In the genomic region with DNA sequence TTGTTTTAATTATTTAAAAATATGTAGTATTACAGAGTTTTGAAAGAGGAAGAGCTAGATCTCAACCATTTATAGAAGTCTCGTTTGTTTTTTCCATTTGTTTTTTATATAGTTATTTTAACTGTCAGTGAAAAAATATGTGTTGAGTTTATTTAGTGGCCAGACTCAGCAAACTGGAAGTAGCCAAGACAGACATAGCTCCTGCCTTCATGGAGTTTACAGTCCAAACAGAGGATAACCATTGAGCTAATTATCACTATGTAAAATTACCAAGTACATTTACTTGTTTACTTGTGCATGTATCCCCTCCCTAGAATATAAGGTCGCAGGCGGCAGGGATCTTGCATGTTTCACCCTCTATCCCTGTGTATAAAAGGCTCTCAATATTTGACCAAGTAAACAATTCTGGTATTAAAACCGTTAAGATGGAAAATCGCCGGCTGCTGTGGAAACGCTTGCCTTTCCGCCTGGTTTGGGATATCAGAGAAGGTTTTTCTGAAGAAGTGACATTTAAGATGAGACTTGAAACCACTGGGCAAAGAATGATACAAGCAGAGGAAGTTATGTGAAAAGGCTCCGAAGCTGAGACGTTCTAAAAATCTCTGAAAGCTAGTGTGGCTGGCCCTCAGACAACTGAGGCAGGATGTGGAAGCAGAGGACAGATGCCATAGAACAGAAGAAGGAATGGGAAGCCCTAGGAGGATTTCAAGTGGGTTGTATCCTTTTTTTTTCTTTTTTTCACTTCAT, we compare ENCODE assay signal across 8 cellular contexts. TPM values are rescaled to one million over a fixed set of nuclear protein-coding genes. Genes with fewer than 3 reads are reported as not detected.
DNase-seq lines count a peak whose midpoint lies in the region; ATAC-seq and TF ChIP-seq lines count a peak whose summit lies in the region.

No MANE protein-coding gene starts in this region.

- no peak for DNase-seq in activated T-cell treated with anti-CD3 and anti-CD28 coated beads, Interleukin-2, amount 50 U/mL, for 24 hours
- DNase-seq in activated T-cell treated with anti-CD3 and anti-CD28 coated beads for 4 hours, result no peak
- no peak for DNase-seq in activated T-helper 1 cell treated with anti-CD3 and anti-CD28 coated beads, Interleukin-12 subunit alpha, Interleukin-12 subunit beta, Interleukin-2, Interleukin-4 antibody, amounts not matched to agents 30 ng/mL and 10 ng/mL and 1 ng/mL, durations not matched to agents 14 hours and 24 hours and 36 hours (ENCODE audit: low spot score)
- no peak for DNase-seq in left lung
- no peak for DNase-seq in caudate nucleus (lab: John Stamatoyannopoulos, UW)
- DNase-seq in SW 1271 (lab: John Stamatoyannopoulos, UW), result no peak
- DNase-seq in DMS53 (lab: John Stamatoyannopoulos, UW), result no peak

- H3K27me3 ChIP-seq in left lung, result no peaks in the 10 kb centered on the region
- no peaks in the 10 kb centered on the region for H3K27me3 ChIP-seq in thymus (ENCODE audit: control insufficient read depth, insufficient read depth)

- no peak overlapping the region for H3K4me3 Mint-ChIP-seq in activated T-cell treated with anti-CD3 and anti-CD28 coated beads, Interleukin-2, amount 50 U/mL, for 24 hours
- peak overlapping the region; percentile 96 for H3K4me3 Mint-ChIP-seq in activated T-helper 1 cell treated with anti-CD3 and anti-CD28 coated beads, Interleukin-12 subunit alpha, Interleukin-12 subunit beta, Interleukin-2, Interleukin-4 antibody, amounts not matched to agents 30 ng/mL and 10 ng/mL and 1 ng/mL, durations not matched to agents 14 hours and 24 hours and 36 hours

- no peak for ATAC-seq in left lung

- H3K4me3 ChIP-seq in left lung (peak overlapping the region; percentile 72 to 78), thymus (ENCODE audit: low read length) (peak overlapping the region; percentile 99)

- no peaks in the 10 kb centered on the region for H3K9me3 Mint-ChIP-seq in activated T-cell treated with anti-CD3 and anti-CD28 coated beads, Interleukin-2, amount 50 U/mL, for 24 hours
- no peaks in the 10 kb centered on the region for H3K9me3 Mint-ChIP-seq in activated T-helper 1 cell treated with anti-CD3 and anti-CD28 coated beads, Interleukin-12 subunit alpha, Interleukin-12 subunit beta, Interleukin-2, Interleukin-4 antibody, amounts not matched to agents 30 ng/mL and 10 ng/mL and 1 ng/mL, durations not matched to agents 14 hours and 24 hours and 36 hours

- peaks cover 10% of the 10 kb centered on the region for H3K36me3 Mint-ChIP-seq in activated T-cell treated with anti-CD3 and anti-CD28 coated beads, Interleukin-2, amount 50 U/mL, for 24 hours (ENCODE audit: low read depth)
- H3K36me3 Mint-ChIP-seq in activated T-helper 1 cell treated with anti-CD3 and anti-CD28 coated beads, Interleukin-12 subunit alpha, Interleukin-12 subunit beta, Interleukin-2, Interleukin-4 antibody, amounts not matched to agents 30 ng/mL and 10 ng/mL and 1 ng/mL, durations not matched to agents 14 hours and 24 hours and 36 hours (ENCODE audit: low read depth), result peaks cover 2% of the 10 kb centered on the region

- 77% methylated on average over 10 of the region's 10 CpGs for WGBS in thymus

- H3K4me1 Mint-ChIP-seq in activated T-cell treated with anti-CD3 and anti-CD28 coated beads, Interleukin-2, amount 50 U/mL, for 24 hours (ENCODE audit: low read depth), result peaks cover 47% of the 10 kb centered on the region
- peaks cover 36% of the 10 kb centered on the region for H3K4me1 Mint-ChIP-seq in activated T-helper 1 cell treated with anti-CD3 and anti-CD28 coated beads, Interleukin-12 subunit alpha, Interleukin-12 subunit beta, Interleukin-2, Interleukin-4 antibody, amounts not matched to agents 30 ng/mL and 10 ng/mL and 1 ng/mL, durations not matched to agents 14 hours and 24 hours and 36 hours (ENCODE audit: low read depth)

- TF ChIP-seq CTCF in left lung (IDR thresholded peaks at IDR 0.05), result no peak

- intact Hi-C loops in activated T-helper 1 cell treated with anti-CD3 and anti-CD28 coated beads, Interleukin-12 subunit alpha, Interleukin-12 subunit beta, Interleukin-2, Interleukin-4 antibody, amounts not matched to agents 30 ng/mL and 10 ng/mL and 1 ng/mL, durations not matched to agents 14 hours and 24 hours and 36 hours (cut with micrococcal nuclease), result loop anchor here (1.0 to 10.0 kb wide), 12 partner anchors 18 to 1698 kb away; partner anchors contain the start of genes NUP54 and SEPTIN11
- intact Hi-C loops in left lung (cut with DNase I), result no loop called here

- no peaks in the 10 kb centered on the region for H3K36me3 ChIP-seq in left lung
- H3K36me3 ChIP-seq in thymus (ENCODE audit: control insufficient read depth, insufficient read depth), result no peaks in the 10 kb centered on the region

- H3K9me3 ChIP-seq in left lung, result no peaks in the 10 kb centered on the region
- H3K9me3 ChIP-seq in thymus (ENCODE audit: control insufficient read depth), result no peaks in the 10 kb centered on the region

- peak overlapping the region; percentile 100 for H3K27ac Mint-ChIP-seq in activated T-cell treated with anti-CD3 and anti-CD28 coated beads, Interleukin-2, amount 50 U/mL, for 24 hours
- H3K27ac Mint-ChIP-seq in activated T-helper 1 cell treated with anti-CD3 and anti-CD28 coated beads, Interleukin-12 subunit alpha, Interleukin-12 subunit beta, Interleukin-2, Interleukin-4 antibody, amounts not matched to agents 30 ng/mL and 10 ng/mL and 1 ng/mL, durations not matched to agents 14 hours and 24 hours and 36 hours, result peak overlapping the region; percentile 100

- peaks cover 13 to 47% of the 10 kb centered on the region in 2 donors for H3K4me1 ChIP-seq in left lung
- peaks cover 14% of the 10 kb centered on the region for H3K4me1 ChIP-seq in thymus (ENCODE audit: control insufficient read depth, insufficient read depth, low read length)

- H3K27ac ChIP-seq in left lung, result peak overlapping the region; percentile 99 to 100
- H3K27ac ChIP-seq in thymus (ENCODE audit: low read depth), result peak overlapping the region; percentile 84
- H3K27ac ChIP-seq in caudate nucleus (ENCODE audit: low read depth, low read length), result no peak overlapping the region

- H3K27me3 Mint-ChIP-seq in activated T-cell treated with anti-CD3 and anti-CD28 coated beads, Interleukin-2, amount 50 U/mL, for 24 hours, result no peaks in the 10 kb centered on the region
- peaks cover 4% of the 10 kb centered on the region for H3K27me3 Mint-ChIP-seq in activated T-helper 1 cell treated with anti-CD3 and anti-CD28 coated beads, Interleukin-12 subunit alpha, Interleukin-12 subunit beta, Interleukin-2, Interleukin-4 antibody, amounts not matched to agents 30 ng/mL and 10 ng/mL and 1 ng/mL, durations not matched to agents 14 hours and 24 hours and 36 hours (ENCODE audit: insufficient read depth)

RNA-seq across cellular contexts. Expression of gene CCNI, which starts 1.3 kb away (rescaled TPM):
- total RNA-seq in activated T-helper 1 cell treated with anti-CD3 and anti-CD28 coated beads, Interleukin-12 subunit alpha, Interleukin-12 subunit beta, Interleukin-2, Interleukin-4 antibody, amounts not matched to agents 30 ng/mL and 10 ng/mL and 1 ng/mL, durations not matched to agents 14 hours and 24 hours and 36 hours, result 236 and 253 TPM in 2 replicates
- 100 to 1,000 TPM; 257 to 265 TPM for total RNA-seq in left lung
- polyA plus RNA-seq in thymus, result 223 TPM
